ENCODE assay signal across 8 cellular contexts in the genomic region with DNA sequence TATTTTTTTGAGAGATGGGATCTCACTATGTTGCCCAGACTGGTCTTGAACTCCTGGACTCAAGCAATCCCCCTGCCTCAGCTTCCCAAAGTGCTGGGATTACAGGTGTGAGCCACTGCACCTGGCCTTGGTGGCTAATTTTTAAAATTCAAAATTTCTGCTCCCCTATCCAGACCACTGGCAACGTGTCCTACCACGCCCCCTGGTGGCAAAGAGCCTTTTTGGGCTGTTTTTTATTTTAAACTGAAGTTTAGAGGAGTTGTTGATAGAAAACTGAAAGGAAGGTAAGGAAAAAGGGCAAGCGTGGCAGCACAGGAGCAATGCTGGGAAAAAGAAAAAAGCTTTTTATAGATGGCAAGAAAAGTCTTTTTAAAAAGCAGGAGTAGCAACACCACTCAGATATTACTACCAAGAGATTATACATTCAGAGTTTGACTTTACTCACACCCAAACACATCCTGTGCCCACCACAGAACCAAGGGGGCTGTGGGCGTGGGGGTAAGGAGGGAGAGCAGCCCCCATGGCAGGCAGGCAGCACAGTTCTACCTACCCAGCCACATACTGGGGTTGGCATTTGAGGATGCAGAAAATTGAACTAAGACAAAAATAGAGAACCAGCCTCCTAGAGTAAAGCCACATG. TPM values are rescaled to one million over a fixed set of nuclear protein-coding genes. Genes with fewer than 3 reads are reported as not detected.
A peak's percentile ranks its signal among the peaks of the same experiment; 100 is the strongest.
DNase-seq lines count a peak whose midpoint lies in the region; ATAC-seq and TF ChIP-seq lines count a peak whose summit lies in the region.

No MANE protein-coding gene starts in this region.

- H3K9me3 ChIP-seq in prostate gland (no peaks in the 10 kb centered on the region), vagina (no peaks in the 10 kb centered on the region)

- DNase-seq in NCI-H748 (lab: John Stamatoyannopoulos, UW; ENCODE audit: unreplicated experiment) (peak; percentile 15), NCI-H748 treated with DMSO at 0.1 percent for 48 hours (lab: John Stamatoyannopoulos, UW) (no peak), RKO (ENCODE audit: low spot score) (peak; percentile 59), glomerular visceral epithelial cell (ENCODE audit: extremely low spot score) (peak; percentile 69), prostate gland (ENCODE audit: low spot score) (peak; percentile 44), vagina (ENCODE audit: extremely low spot score in 2 of 2) (no peak)
- DNase-seq in activated effector memory CD4-positive, alpha-beta T cell treated with Interleukin-2 at 50 U/mL for 16 hours, result peak; percentile 50

- peaks cover 5% of the 10 kb centered on the region for H3K4me1 ChIP-seq in prostate gland (replicated peaks)
- peaks cover 25% of the 10 kb centered on the region for H3K4me1 ChIP-seq in vagina

- intact Hi-C loops in prostate gland (cut with DNase I), result loop anchor here (5.0 kb wide), 5 partner anchors 33 to 193 kb away; no protein-coding TSS in a partner anchor
- intact Hi-C loops in vagina (cut with DNase I), result loop anchor here (10.0 kb wide), 1 partner anchor 180 kb away; the partner anchor contains the start of gene CYGB

- WGBS in prostate gland, result 27% methylated on average over 4 of the region's 4 CpGs

- H3K4me3 ChIP-seq in prostate gland, result no peak overlapping the region
- no peak overlapping the region for H3K4me3 ChIP-seq in vagina

- no peak for ATAC-seq in HG02870 (IDR thresholded peaks at IDR 0.05; ENCODE audit: unreplicated experiment)

- TF ChIP-seq CTCF in prostate gland (IDR thresholded peaks at IDR 0.05), result peak; percentile 73 to 84 (median 76)
- peak; percentile 59 to 85 (median 78) for TF ChIP-seq CTCF in vagina (IDR thresholded peaks at IDR 0.05)

- H3K36me3 ChIP-seq in prostate gland (peaks cover 6% of the 10 kb centered on the region in 2 donors), vagina (peaks cover 0 to 45% of the 10 kb centered on the region in 2 donors)

- H3K27ac ChIP-seq in prostate gland (no peak overlapping the region), vagina (peak overlapping the region; percentile 14)

- TF ChIP-seq POLR2A in prostate gland (IDR thresholded peaks at IDR 0.05) (no peak), vagina (IDR thresholded peaks at IDR 0.05) (no peak)

- H3K27me3 ChIP-seq in prostate gland (replicated peaks; ENCODE audit: insufficient read depth), result no peaks in the 10 kb centered on the region
- no peaks in the 10 kb centered on the region for H3K27me3 ChIP-seq in vagina

RNA-seq across cellular contexts. Expression of gene MXRA7, which starts 4.2 kb away (rescaled TPM):
- total RNA-seq in prostate gland, result 100 to 1,000 TPM in 1 of 2 donors, 10 to 100 TPM in 1; 76.1 to 285 TPM
- 114 TPM for total RNA-seq in vagina

RNA-seq across cellular contexts. Expression of gene JMJD6, which starts 11.5 kb away (rescaled TPM):
- total RNA-seq in prostate gland, result 10 to 100 TPM; 17.7 to 40.5 TPM
- total RNA-seq in vagina, result 28.0 TPM

RNA-seq across cellular contexts. Expression of gene METTL23, which starts 11.7 kb away (rescaled TPM):
- total RNA-seq in prostate gland (10 to 100 TPM; 39.5 to 47.9 TPM), vagina (20.9 TPM)

RNA-seq across cellular contexts. Expression of gene SRSF2, which starts 22.2 kb away (rescaled TPM):
- total RNA-seq in prostate gland (100 to 1,000 TPM; 217 to 316 TPM), vagina (413 TPM)

RNA-seq across cellular contexts. Expression of gene MFSD11, which starts 23.0 kb away (rescaled TPM):
- total RNA-seq in prostate gland, result 10 to 100 TPM; 26.7 to 44.3 TPM
- total RNA-seq in vagina, result 24.1 TPM

Comparison
In these comparisons a context has a peak if more than half of its experiments do, and no peak if none do; other contexts are left out.
1. DNase-seq: peak in NCI-H748 (single experiment), RKO (single experiment), activated effector memory CD4-positive, alpha-beta T cell treated with Interleukin-2 at 50 U/mL for 16 hours (single experiment), glomerular visceral epithelial cell (single experiment) and prostate gland (single experiment); none in NCI-H748 treated with DMSO at 0.1 percent for 48 hours (single experiment) and vagina (0 of 2).